In the genomic region with DNA sequence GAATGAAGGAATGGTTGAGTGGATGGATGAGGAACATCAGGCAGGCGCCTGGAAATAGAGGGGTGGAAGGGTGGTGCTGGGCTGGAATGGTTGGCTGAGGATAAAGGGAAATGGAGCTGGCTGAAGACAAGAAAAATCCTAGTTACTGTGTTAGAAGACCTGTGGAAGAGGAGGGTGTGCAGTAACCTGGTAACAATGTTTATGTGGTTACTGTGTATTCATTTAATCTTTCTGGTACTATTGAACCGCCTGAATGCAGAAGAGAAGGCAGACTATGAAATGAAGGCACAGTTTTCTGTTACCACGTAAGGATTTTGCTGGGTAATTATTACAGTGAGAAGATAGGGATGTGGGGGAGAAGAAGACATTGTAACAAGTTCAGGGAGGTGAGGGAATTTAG, we compare ENCODE assay signal across 1 cellular context.
TF ChIP-seq lines count a peak whose summit lies in the region.

No MANE protein-coding gene starts in this region.

TF ChIP-seq in HCT116, 20 proteins besides CTCF, POLR2A, EP300 and RAD21 (continued from another document):
- TF ChIP-seq, protein P1, sequence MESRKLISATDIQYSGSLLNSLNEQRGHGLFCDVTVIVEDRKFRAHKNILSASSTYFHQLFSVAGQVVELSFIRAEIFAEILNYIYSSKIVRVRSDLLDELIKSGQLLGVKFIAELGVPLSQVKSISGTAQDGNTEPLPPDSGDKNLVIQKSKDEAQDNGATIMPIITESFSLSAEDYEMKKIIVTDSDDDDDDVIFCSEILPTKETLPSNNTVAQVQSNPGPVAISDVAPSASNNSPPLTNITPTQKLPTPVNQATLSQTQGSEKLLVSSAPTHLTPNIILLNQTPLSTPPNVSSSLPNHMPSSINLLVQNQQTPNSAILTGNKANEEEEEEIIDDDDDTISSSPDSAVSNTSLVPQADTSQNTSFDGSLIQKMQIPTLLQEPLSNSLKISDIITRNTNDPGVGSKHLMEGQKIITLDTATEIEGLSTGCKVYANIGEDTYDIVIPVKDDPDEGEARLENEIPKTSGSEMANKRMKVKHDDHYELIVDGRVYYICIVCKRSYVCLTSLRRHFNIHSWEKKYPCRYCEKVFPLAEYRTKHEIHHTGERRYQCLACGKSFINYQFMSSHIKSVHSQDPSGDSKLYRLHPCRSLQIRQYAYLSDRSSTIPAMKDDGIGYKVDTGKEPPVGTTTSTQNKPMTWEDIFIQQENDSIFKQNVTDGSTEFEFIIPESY (IDR thresholded peaks at IDR 0.05; ENCODE audit: extremely low read depth, insufficient replicate concordance, low read length) = no peak
- TF ChIP-seq YY1 (IDR thresholded peaks at IDR 0.05; ENCODE audit: extremely low read depth, insufficient replicate concordance, low read depth, low read length) = no peak
- TF ChIP-seq, protein P2, sequence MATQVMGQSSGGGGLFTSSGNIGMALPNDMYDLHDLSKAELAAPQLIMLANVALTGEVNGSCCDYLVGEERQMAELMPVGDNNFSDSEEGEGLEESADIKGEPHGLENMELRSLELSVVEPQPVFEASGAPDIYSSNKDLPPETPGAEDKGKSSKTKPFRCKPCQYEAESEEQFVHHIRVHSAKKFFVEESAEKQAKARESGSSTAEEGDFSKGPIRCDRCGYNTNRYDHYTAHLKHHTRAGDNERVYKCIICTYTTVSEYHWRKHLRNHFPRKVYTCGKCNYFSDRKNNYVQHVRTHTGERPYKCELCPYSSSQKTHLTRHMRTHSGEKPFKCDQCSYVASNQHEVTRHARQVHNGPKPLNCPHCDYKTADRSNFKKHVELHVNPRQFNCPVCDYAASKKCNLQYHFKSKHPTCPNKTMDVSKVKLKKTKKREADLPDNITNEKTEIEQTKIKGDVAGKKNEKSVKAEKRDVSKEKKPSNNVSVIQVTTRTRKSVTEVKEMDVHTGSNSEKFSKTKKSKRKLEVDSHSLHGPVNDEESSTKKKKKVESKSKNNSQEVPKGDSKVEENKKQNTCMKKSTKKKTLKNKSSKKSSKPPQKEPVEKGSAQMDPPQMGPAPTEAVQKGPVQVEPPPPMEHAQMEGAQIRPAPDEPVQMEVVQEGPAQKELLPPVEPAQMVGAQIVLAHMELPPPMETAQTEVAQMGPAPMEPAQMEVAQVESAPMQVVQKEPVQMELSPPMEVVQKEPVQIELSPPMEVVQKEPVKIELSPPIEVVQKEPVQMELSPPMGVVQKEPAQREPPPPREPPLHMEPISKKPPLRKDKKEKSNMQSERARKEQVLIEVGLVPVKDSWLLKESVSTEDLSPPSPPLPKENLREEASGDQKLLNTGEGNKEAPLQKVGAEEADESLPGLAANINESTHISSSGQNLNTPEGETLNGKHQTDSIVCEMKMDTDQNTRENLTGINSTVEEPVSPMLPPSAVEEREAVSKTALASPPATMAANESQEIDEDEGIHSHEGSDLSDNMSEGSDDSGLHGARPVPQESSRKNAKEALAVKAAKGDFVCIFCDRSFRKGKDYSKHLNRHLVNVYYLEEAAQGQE (IDR thresholded peaks at IDR 0.05; ENCODE audit: low read depth) = no peak
- TF ChIP-seq POLR2AphosphoS5 (IDR thresholded peaks at IDR 0.05; ENCODE audit: low read depth, low read length) = no peak
- TF ChIP-seq, protein P3, sequence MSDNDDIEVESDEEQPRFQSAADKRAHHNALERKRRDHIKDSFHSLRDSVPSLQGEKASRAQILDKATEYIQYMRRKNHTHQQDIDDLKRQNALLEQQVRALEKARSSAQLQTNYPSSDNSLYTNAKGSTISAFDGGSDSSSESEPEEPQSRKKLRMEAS (IDR thresholded peaks at IDR 0.05) = no peak
- TF ChIP-seq EGR1 (IDR thresholded peaks at IDR 0.05; ENCODE audit: low read depth) = no peak
- TF ChIP-seq, protein P4, sequence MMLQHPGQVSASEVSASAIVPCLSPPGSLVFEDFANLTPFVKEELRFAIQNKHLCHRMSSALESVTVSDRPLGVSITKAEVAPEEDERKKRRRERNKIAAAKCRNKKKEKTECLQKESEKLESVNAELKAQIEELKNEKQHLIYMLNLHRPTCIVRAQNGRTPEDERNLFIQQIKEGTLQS (IDR thresholded peaks at IDR 0.05) = no peak
- TF ChIP-seq CEBPB (IDR thresholded peaks at IDR 0.05; ENCODE audit: low read depth) = no peak
- no peak for TF ChIP-seq EZH2 (IDR thresholded peaks at IDR 0.05)
- no peak for TF ChIP-seq ELF1 (IDR thresholded peaks at IDR 0.05; ENCODE audit: borderline replicate concordance, low read depth)
- TF ChIP-seq SIN3A (IDR thresholded peaks at IDR 0.05; ENCODE audit: low read depth) = no peak
- no peak for TF ChIP-seq CBX3 (IDR thresholded peaks at IDR 0.05; ENCODE audit: low read depth)
- no peak for TF ChIP-seq JUND (IDR thresholded peaks at IDR 0.05)
- TF ChIP-seq TCF7L2 (IDR thresholded peaks at IDR 0.05; ENCODE audit: borderline replicate concordance, extremely low read depth, insufficient read depth, insufficient read length) = no peak
- no peak for TF ChIP-seq ZNF274 (IDR thresholded peaks at IDR 0.05; ENCODE audit: low read depth, low read length)
